In the genomic region with DNA sequence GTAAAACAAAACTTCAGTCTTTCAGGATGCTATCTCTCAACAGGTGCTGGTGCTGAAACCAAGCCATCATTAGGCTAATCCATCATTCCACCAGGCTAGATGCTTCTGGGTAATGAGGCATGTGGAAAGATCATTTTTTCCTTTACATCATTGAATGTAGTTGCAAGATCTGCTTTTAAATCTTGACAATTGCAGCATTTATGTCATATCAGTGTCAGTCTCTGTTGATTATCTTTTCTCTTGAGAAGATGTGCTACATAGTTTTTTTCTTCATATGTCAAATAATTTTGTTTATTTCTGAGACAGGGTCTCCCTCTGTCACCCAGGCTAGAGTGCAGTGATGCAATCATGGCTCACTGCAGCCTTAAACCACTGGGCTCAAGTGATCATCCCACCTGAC, we compare ENCODE assay signal across 25 cellular contexts.
"Had no signal": no experiment of that assay in that cellular context is flagged by ENCODE, and none has a peak within 500 bp of the region (broad histone marks: within the 10 kb centered on the region; RNA-seq: fewer than 3 reads in every experiment).

No MANE protein-coding gene starts in this region.

- H3K27ac ChIP-seq: neutrophil, pancreas, prostate gland, right atrium auricular region, right lobe of liver, sigmoid colon, stomach, thoracic aorta, thyroid gland, tibial nerve, upper lobe of left lung, uterus had no signal

- H3K27me3 ChIP-seq: pancreas, right atrium auricular region, right lobe of liver, sigmoid colon, stomach, thyroid gland, tibial nerve, upper lobe of left lung, uterus had no signal

- FAIRE-seq: pancreas, small intestine had no signal

- ATAC-seq: naive thymus-derived CD4-positive, alpha-beta T cell; natural killer cell; pancreas; right lobe of liver; stimulated activated effector memory CD8-positive, alpha-beta T cell treated with anti-CD3 and anti-CD28 coated beads, Interleukin-12 subunit alpha, Interleukin-12 subunit beta, amount 100 ng/mL, for 72 hours; stimulated activated naive B cell treated with anti-CD40 and anti-IgM and Interleukin-4, amounts not matched to agents 10 μg/mL and 1 μg/mL and 100 μg/mL, for 72 hours had no signal

- H3K36me3 ChIP-seq: neutrophil, pancreas, prostate gland, right atrium auricular region, right lobe of liver, sigmoid colon, stomach, thoracic aorta, thyroid gland, tibial nerve, upper lobe of left lung, uterus had no signal

- DNase-seq: naive thymus-derived CD4-positive, alpha-beta T cell; natural killer cell; nucleus accumbens; pancreas; retina; right lobe of liver; sigmoid colon; small intestine; stimulated activated CD4-positive, alpha-beta T cell treated with anti-CD3 and anti-CD28 coated beads, Interleukin-15, amount 100 ng/mL, for 24 hours; stimulated activated CD4-positive, alpha-beta T cell treated with anti-CD3 and anti-CD28 coated beads, Interleukin-2, amount 100 ng/mL, for 24 hours; stimulated activated CD4-positive, alpha-beta T cell treated with anti-CD3 and anti-CD28 coated beads, Interleukin-2, amount 100 ng/mL, for 48 hours; stimulated activated CD4-positive, alpha-beta T cell treated with anti-CD3 and anti-CD28 coated beads, Interleukin-4, amount 100 ng/mL, for 24 hours; stimulated activated naive B cell treated with anti-CD40 and anti-IgM and Interleukin-4, amounts not matched to agents 10 μg/mL and 1 μg/mL and 100 μg/mL, for 72 hours; stimulated activated naive CD4-positive, alpha-beta T cell treated with Interleukin-2 at 50 U/mL for 16 hours; stomach; thyroid gland; trophoblast cell; upper lobe of left lung; uterus had no signal

- H3K4me1 ChIP-seq: pancreas, prostate gland, right atrium auricular region, right lobe of liver, sigmoid colon, stomach, thyroid gland, tibial nerve, upper lobe of left lung, uterus had no signal

- H3K4me3 ChIP-seq: pancreas, prostate gland, right atrium auricular region, right lobe of liver, sigmoid colon, stomach, thoracic aorta, thyroid gland, tibial nerve, upper lobe of left lung, uterus had no signal

- H3K9me3 ChIP-seq: neutrophil, pancreas, prostate gland, right atrium auricular region, right lobe of liver, sigmoid colon, stomach, thoracic aorta, thyroid gland, tibial nerve, upper lobe of left lung, uterus had no signal
